15 cellular contexts compared by ENCODE assay signal in genomic region chr9:16964228-16964627, GRCh38.
DNase-seq lines count a peak whose midpoint lies in the region; ATAC-seq, FAIRE-seq and TF ChIP-seq lines count a peak whose summit lies in the region.
"Had no signal": no experiment of that assay in that cellular context is flagged by ENCODE, and none has a peak within 500 bp of the region (broad histone marks: within the 10 kb centered on the region; RNA-seq: fewer than 3 reads in every experiment).

No MANE protein-coding gene starts in this region.

- no peak for FAIRE-seq in bronchial epithelial cell (lab: Jason Lieb, UNC)

- H3K27me3 ChIP-seq in bronchial epithelial cell (ENCODE audit: control insufficient read depth, insufficient read depth, low read length) = no peaks in the 10 kb centered on the region
- no peaks in the 10 kb centered on the region for H3K27me3 ChIP-seq in mesenchymal stem cell (ENCODE audit: control insufficient read depth in 1 of 2, insufficient read depth in 1 of 2, low read length in 2 of 2)
- H3K27me3 ChIP-seq: stomach had no signal

- H3K4ac ChIP-seq in mesenchymal stem cell (ENCODE audit: low read depth in 1 of 2, low read length in 2 of 2) = no peak overlapping the region

- no peak overlapping the region for H4K8ac ChIP-seq in mesenchymal stem cell (ENCODE audit: low read length)

- peak overlapping the region; percentile 91 for H3K9ac ChIP-seq in mesenchymal stem cell (ENCODE audit: low read length)

- peak; percentile 99 for DNase-seq in AG10803 (ENCODE audit: low read depth)
- peak; percentile 98 for DNase-seq in LHCN-M2 (ENCODE audit: low read depth)
- DNase-seq in bronchial epithelial cell (ENCODE audit: low read depth) = peak; percentile 78
- peak; percentile 53 for DNase-seq in mesenchymal stem cell
- DNase-seq in NCI-H1436 (lab: John Stamatoyannopoulos, UW) = no peak
- no peak for DNase-seq in posterior cingulate gyrus
- no peak for DNase-seq in NK-92 (lab: John Stamatoyannopoulos, UW; ENCODE audit: unreplicated experiment)
- DNase-seq: activated effector memory CD4-positive, alpha-beta T cell treated with Interleukin-2 at 50 U/mL for 16 hours; caudate nucleus; GDM1; kidney glomerular epithelial cell; MM.1S; stomach had no signal

- H2BK120ac ChIP-seq in mesenchymal stem cell (ENCODE audit: low read depth, low read length) = no peak overlapping the region

- intact Hi-C loops in posterior cingulate gyrus (cut with DNase I) = no loop called here

- ATAC-seq in HG02970 (IDR thresholded peaks at IDR 0.05; ENCODE audit: low FRiP score, unreplicated experiment) = no peak
- ATAC-seq: esophagus mucosa had no signal

- no peaks in the 10 kb centered on the region for H3K79me1 ChIP-seq in mesenchymal stem cell (replicated peaks; ENCODE audit: low read length, poor library complexity, severe bottlenecking)

- H3K14ac ChIP-seq in mesenchymal stem cell (ENCODE audit: low read length in 2 of 2) = no peak overlapping the region

- H2AK5ac ChIP-seq in mesenchymal stem cell (ENCODE audit: low read length, severe bottlenecking) = no peak overlapping the region

- H3K4me2 ChIP-seq in mesenchymal stem cell (ENCODE audit: low read length, poor library complexity, severe bottlenecking) = no peak overlapping the region

- no peak overlapping the region for H2BK15ac ChIP-seq in mesenchymal stem cell (ENCODE audit: low read depth, poor library complexity, severe bottlenecking)

- H4K91ac ChIP-seq in mesenchymal stem cell (ENCODE audit: low read length) = no peak overlapping the region

- no peak overlapping the region for H2BK12ac ChIP-seq in mesenchymal stem cell (ENCODE audit: low read length in 2 of 2)

- H3K9me3 ChIP-seq in mesenchymal stem cell (ENCODE audit: control insufficient read depth, low read length) = peaks cover 7% of the 10 kb centered on the region

- H3K27ac ChIP-seq in mesenchymal stem cell (ENCODE audit: low read length, poor library complexity, severe bottlenecking) = peak overlapping the region; percentile 68
- H3K27ac ChIP-seq: stomach had no signal

- H3K36me3 ChIP-seq in bronchial epithelial cell (ENCODE audit: control insufficient read depth, insufficient read depth, low read length) (no peaks in the 10 kb centered on the region), mesenchymal stem cell (ENCODE audit: control insufficient read depth in 1 of 2, insufficient read depth in 2 of 2, low read depth in 1 of 2, low read length in 2 of 2) (no peaks in the 10 kb centered on the region)
- H3K36me3 ChIP-seq: stomach had no signal

- H3K23ac ChIP-seq in mesenchymal stem cell (ENCODE audit: low read length in 2 of 2) = no peak overlapping the region

- H3K4me3 ChIP-seq in AG10803 (ENCODE audit: low read length) = no peak overlapping the region
- H3K4me3 ChIP-seq in bronchial epithelial cell (ENCODE audit: low read depth, low read length) = no peak overlapping the region
- no peak overlapping the region for H3K4me3 ChIP-seq in mesenchymal stem cell (ENCODE audit: insufficient read depth in 1 of 2, low read depth in 1 of 2, low read length in 2 of 2)
- H3K4me3 ChIP-seq: stomach had no signal

- no peak overlapping the region for H2BK5ac ChIP-seq in mesenchymal stem cell (ENCODE audit: low read depth, low read length, poor library complexity, severe bottlenecking)

- H2AFZ ChIP-seq in mesenchymal stem cell (ENCODE audit: low read depth, low read length) = no peak overlapping the region

- H3K4me1 ChIP-seq in mesenchymal stem cell (ENCODE audit: control insufficient read depth, insufficient read depth, low read depth, low read length) = peaks cover 3% of the 10 kb centered on the region
- H3K4me1 ChIP-seq: stomach had no signal

- H3K18ac ChIP-seq in mesenchymal stem cell (ENCODE audit: low read depth in 1 of 2, low read length in 2 of 2) = no peak overlapping the region

- TF ChIP-seq CTCF in AG10803 (conservative IDR thresholded peaks at IDR 0.05; ENCODE audit: low read length) = no peak
- no peak for TF ChIP-seq CTCF in bronchial epithelial cell (IDR thresholded peaks at IDR 0.05; ENCODE audit: insufficient read depth, low read length, severe bottlenecking)

- WGBS in mesenchymal stem cell = 83% methylated on average over 10 of the region's 10 CpGs

Comparison
In these comparisons a context has a peak if more than half of its experiments do, and no peak if none do; other contexts are left out.
1. DNase-seq: peak in AG10803 (single experiment), LHCN-M2 (single experiment), bronchial epithelial cell (single experiment) and mesenchymal stem cell (single experiment); none in NCI-H1436 (single experiment), posterior cingulate gyrus (0 of 10) and NK-92 (single experiment).